ENCODE assay signal across 8 cellular contexts in genomic region chrX:91434351-91435168, GRCh38. TPM values are rescaled to one million over a fixed set of nuclear protein-coding genes. Genes with fewer than 3 reads are reported as not detected.
DNase-seq lines count a peak whose midpoint lies in the region; ATAC-seq and TF ChIP-seq lines count a peak whose summit lies in the region.

Gene PABPC5 (plus strand): TSS chrX:91434839. CDS start chrX:91435578, 739 bp downstream.

- TF ChIP-seq CTCF in lower leg skin (IDR thresholded peaks at IDR 0.05), result no peak
- no peak for TF ChIP-seq CTCF in suprapubic skin (IDR thresholded peaks at IDR 0.05)
- TF ChIP-seq CTCF in PC-9 (conservative IDR thresholded peaks at IDR 0.05), result no peak

- intact Hi-C loops in lower leg skin (cut with DNase I; ENCODE audit: low total_unique reads) (no loop called here), PC-9 (cut with micrococcal nuclease; ENCODE audit: unreplicated experiment) (no loop called here)

- no peak within 1 kb of the TSS for H2AFZ ChIP-seq in PC-9

- POLR2A ChIA-PET in PC-9 (lab: Charles Lee; ENCODE audit: unreplicated experiment), result no interaction called here

- no peaks in the 10 kb centered on the region for H3K36me3 Mint-ChIP-seq in activated T-cell treated with anti-CD3 and anti-CD28 coated beads, Interleukin-2, amount 50 U/mL, for 72 hours (ENCODE audit: insufficient read depth in 2 of 2)

- no peaks in the 10 kb centered on the region for H3K9me2 ChIP-seq in PC-9 (ENCODE audit: insufficient read depth)

- peak within 1 kb of the TSS; percentile 43 to 64 for H3K4me3 Mint-ChIP-seq in activated T-cell treated with anti-CD3 and anti-CD28 coated beads, Interleukin-2, amount 50 U/mL, for 72 hours

- TF ChIP-seq EP300 in suprapubic skin (IDR thresholded peaks at IDR 0.05), result no peak

- no peaks in the 10 kb centered on the region for H3K9me3 ChIP-seq in endocrine pancreas (ENCODE audit: control insufficient read depth, low read length)
- H3K9me3 ChIP-seq in suprapubic skin, result no peaks in the 10 kb centered on the region
- H3K9me3 ChIP-seq in PC-9 (ENCODE audit: insufficient read depth, low read depth), result no peaks in the 10 kb centered on the region

- H3K4me2 ChIP-seq in PC-9, result no peak within 1 kb of the TSS

- H3K36me3 ChIP-seq in endocrine pancreas (ENCODE audit: control insufficient read depth, insufficient read depth, low read length) (no peaks in the 10 kb centered on the region), suprapubic skin (no peaks in the 10 kb centered on the region), PC-9 (ENCODE audit: low read depth) (no peaks in the 10 kb centered on the region)

- no TSS peak for BruUV-seq in PC-9 (replicated peaks; lab: Mats Ljungman, UMichigan)

- H3K4me3 ChIP-seq in endocrine pancreas (ENCODE audit: control insufficient read depth, insufficient read depth, low read length), result peak within 1 kb of the TSS; percentile 52
- H3K4me3 ChIP-seq in lower leg skin (ENCODE audit: low read depth, poor library complexity, severe bottlenecking), result peak within 1 kb of the TSS; percentile 6
- H3K4me3 ChIP-seq in suprapubic skin, result peak within 1 kb of the TSS; percentile 48
- H3K4me3 ChIP-seq in PC-9, result no peak within 1 kb of the TSS

- H3K9ac ChIP-seq in endocrine pancreas (ENCODE audit: control insufficient read depth, insufficient read depth, low read length), result peak within 1 kb of the TSS; percentile 71

- H4K20me1 ChIP-seq in PC-9 (ENCODE audit: insufficient read depth), result no peaks in the 10 kb centered on the region

- CTCF ChIA-PET in PC-9 (lab: Charles Lee), result no interaction called here

- no peak for DNase-seq in activated T-cell treated with anti-CD3 and anti-CD28 coated beads, Interleukin-2, amount 50 U/mL, for 72 hours
- DNase-seq in activated T-cell treated with anti-CD3 and anti-CD28 coated beads for 4 hours (no peak), lower leg skin (ENCODE audit: low spot score in 2 of 2) (peak; percentile 57 to 94), suprapubic skin (ENCODE audit: low spot score in 2 of 2) (peak; percentile 80 to 89), CD1c-positive myeloid dendritic cell (ENCODE audit: extremely low spot score) (no peak), PC-9 (no peak)

- ATAC-seq in activated T-cell treated with anti-CD3 and anti-CD28 coated beads, Interleukin-2, amount 50 U/mL, for 72 hours (replicated peaks in 1 of 2), result no peak
- ATAC-seq in HG02623 (IDR thresholded peaks at IDR 0.05; ENCODE audit: unreplicated experiment), result no peak

- no peak within 1 kb of the TSS for H3K27ac Mint-ChIP-seq in activated T-cell treated with anti-CD3 and anti-CD28 coated beads, Interleukin-2, amount 50 U/mL, for 72 hours

- peaks cover 20% of the 10 kb centered on the region for H3K27me3 Mint-ChIP-seq in activated T-cell treated with anti-CD3 and anti-CD28 coated beads, Interleukin-2, amount 50 U/mL, for 72 hours (ENCODE audit: low read depth)

- H3K27ac ChIP-seq in suprapubic skin, result peak within 1 kb of the TSS; percentile 68
- H3K27ac ChIP-seq in PC-9, result no peak within 1 kb of the TSS

- H3F3A ChIP-seq in PC-9 (ENCODE audit: insufficient read depth, low read depth), result no peaks in the 10 kb centered on the region

- H3K4me1 Mint-ChIP-seq in activated T-cell treated with anti-CD3 and anti-CD28 coated beads, Interleukin-2, amount 50 U/mL, for 72 hours (ENCODE audit: low read depth), result no peaks in the 10 kb centered on the region

- TF ChIP-seq POLR2A in lower leg skin (IDR thresholded peaks at IDR 0.05) (no peak), suprapubic skin (IDR thresholded peaks at IDR 0.05) (peak in 1 of 2 donors; percentile 62)

- no peaks in the 10 kb centered on the region for H3K9me3 Mint-ChIP-seq in activated T-cell treated with anti-CD3 and anti-CD28 coated beads, Interleukin-2, amount 50 U/mL, for 72 hours

- H3K27me3 ChIP-seq in endocrine pancreas (ENCODE audit: control insufficient read depth, insufficient read depth, low read length) (no peaks in the 10 kb centered on the region), suprapubic skin (no peaks in the 10 kb centered on the region), PC-9 (ENCODE audit: insufficient read depth, low read depth) (no peaks in the 10 kb centered on the region)

- H3K4me1 ChIP-seq in endocrine pancreas (ENCODE audit: control insufficient read depth, insufficient read depth, low read length) (peaks cover 7% of the 10 kb centered on the region), suprapubic skin (no peaks in the 10 kb centered on the region), PC-9 (replicated peaks; ENCODE audit: insufficient read depth) (no peaks in the 10 kb centered on the region)

- no peaks in the 10 kb centered on the region for H3K79me2 ChIP-seq in PC-9 (ENCODE audit: low read depth)

- WGBS in lower leg skin, 2 donors, result 17 to 20% methylated on average over 10 to 48 of the region's 48 CpGs
- 13% methylated on average over 36 of the region's 48 CpGs for WGBS in suprapubic skin

RNA-seq across cellular contexts. Expression of gene PABPC5, which starts in this region (rescaled TPM):
- not detected for total RNA-seq in activated T-cell treated with anti-CD3 and anti-CD28 coated beads, Interleukin-2, amount 50 U/mL, for 72 hours
- total RNA-seq in lower leg skin (1 to 10 TPM in 2 of 4 donors, under 1 TPM in 2; 0.38 to 3.5 (median 1.4) TPM), suprapubic skin (under 1 TPM; 0.18 to 0.89 (median 0.31) TPM), PC-9 (2021) (not detected in 2 replicates)

Comparison
In these comparisons a context has a peak if more than half of its experiments do, and no peak if none do; other contexts are left out.
1. Peak in DNase-seq, H3K4me3 ChIP-seq and H3K27ac ChIP-seq in suprapubic skin; RNA of the gene not detected or under 1 TPM.
2. DNase-seq: peak in lower leg skin (2 of 2); none in activated T-cell treated with anti-CD3 and anti-CD28 coated beads, Interleukin-2, amount 50 U/mL, for 72 hours (0 of 2), activated T-cell treated with anti-CD3 and anti-CD28 coated beads for 4 hours (single experiment), CD1c-positive myeloid dendritic cell (single experiment) and PC-9 (0 of 2).